1 cellular context compared by ENCODE assay signal in the genomic region with DNA sequence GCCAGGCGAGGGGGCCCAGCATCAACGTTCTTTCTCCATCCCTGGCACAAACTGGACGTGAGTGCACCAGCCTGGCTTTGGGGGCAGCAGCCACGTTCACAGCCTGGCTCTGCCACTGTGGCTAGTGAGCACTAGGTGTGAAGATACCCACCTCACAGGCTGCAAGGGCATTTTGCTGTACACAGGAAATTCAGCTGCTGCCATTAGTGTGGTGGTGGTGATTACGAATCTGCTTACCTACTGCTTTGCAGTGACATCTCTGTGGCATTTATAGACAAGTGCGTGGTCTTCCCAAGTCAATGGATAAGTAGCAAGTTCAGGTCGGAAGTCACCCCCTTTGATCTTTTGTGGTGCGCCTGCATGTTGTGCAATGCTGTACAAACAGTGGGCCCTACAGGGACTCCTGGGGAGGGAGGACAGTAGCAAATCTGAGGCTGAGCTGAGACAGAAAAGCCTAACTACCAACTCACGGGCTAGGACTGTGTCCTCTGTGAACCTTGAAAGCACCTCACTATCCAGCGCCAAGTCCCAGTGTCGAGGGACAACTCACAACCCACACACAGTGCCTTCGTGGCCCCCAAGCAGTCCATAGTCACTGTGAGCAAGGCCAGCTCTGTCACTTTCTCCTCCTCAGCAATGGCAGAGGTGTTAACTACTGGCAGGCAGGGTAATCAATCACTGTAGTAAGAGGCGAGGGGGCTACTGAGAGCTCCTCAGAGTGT.
TF ChIP-seq lines count a peak whose summit lies in the region.

No MANE protein-coding gene starts in this region.

TF ChIP-seq in HepG2, 621 proteins besides CTCF, POLR2A, EP300 and RAD21 (continued from another document and continues in another):
- TF ChIP-seq KLF13 (CRISPR knock-in tag; IDR thresholded peaks at IDR 0.05) (no peak), ZNF292 (CRISPR knock-in tag; IDR thresholded peaks at IDR 0.05; ENCODE audit: borderline replicate concordance, low read depth) (peak; percentile 80; the same call in 1 of the 2 replicates), FOXK1 (CRISPR knock-in tag; IDR thresholded peaks at IDR 0.05; ENCODE audit: borderline replicate concordance, low read depth) (peak; percentile 88; the same call in 1 of the 2 replicates), MAFF (IDR thresholded peaks at IDR 0.05; ENCODE audit: low read depth, low read length) (peak; percentile 27; the same call in 1 of the 2 replicates), ZBTB3 (CRISPR knock-in tag; IDR thresholded peaks at IDR 0.05; ENCODE audit: borderline replicate concordance, low read depth) (no peak), ZNF549 (CRISPR knock-in tag; IDR thresholded peaks at IDR 0.05) (no peak), ARID2 (CRISPR knock-in tag; IDR thresholded peaks at IDR 0.05; ENCODE audit: borderline replicate concordance) (no peak), ZNF883 (CRISPR knock-in tag; IDR thresholded peaks at IDR 0.05; ENCODE audit: not compliant biosample characterization) (no peak), POLR2AphosphoS5 (IDR thresholded peaks at IDR 0.05; ENCODE audit: low read depth, low read length) (no peak), ZNF20 (CRISPR knock-in tag; IDR thresholded peaks at IDR 0.05) (no peak), ZSCAN22 (CRISPR knock-in tag; IDR thresholded peaks at IDR 0.05) (no peak), HOXA5 (CRISPR knock-in tag; IDR thresholded peaks at IDR 0.05) (0 out of 2 replicates have a peak, but pooled peaks have one; percentile 63), PAX8 (CRISPR knock-in tag; IDR thresholded peaks at IDR 0.05; ENCODE audit: borderline replicate concordance) (no peak), ZBTB43 (CRISPR knock-in tag; conservative IDR thresholded peaks at IDR 0.05) (no peak), NFE2 (CRISPR knock-in tag; IDR thresholded peaks at IDR 0.05) (no peak), RFX5 (IDR thresholded peaks at IDR 0.05; ENCODE audit: low read depth, low read length) (no peak), ZBTB21 (CRISPR knock-in tag; IDR thresholded peaks at IDR 0.05) (no peak; the same call in 1 of the 2 replicates), POGZ (CRISPR knock-in tag; IDR thresholded peaks at IDR 0.05) (peak; percentile 92), HMGXB3 (CRISPR knock-in tag; IDR thresholded peaks at IDR 0.05; ENCODE audit: borderline replicate concordance) (peak; percentile 72; the same call in 1 of the 2 replicates), ZNF296 (CRISPR knock-in tag; conservative IDR thresholded peaks at IDR 0.05) (no peak), KLF6 (CRISPR knock-in tag; IDR thresholded peaks at IDR 0.05) (peak; percentile 72; the same call in 1 of the 2 replicates), ZFY (CRISPR knock-in tag; IDR thresholded peaks at IDR 0.05) (peak; percentile 41; the same call in 1 of the 2 replicates), FOSL1 (CRISPR knock-in tag; IDR thresholded peaks at IDR 0.05; ENCODE audit: borderline replicate concordance) (no peak), ZNF777 (CRISPR knock-in tag; IDR thresholded peaks at IDR 0.05) (no peak), ELF3 (CRISPR knock-in tag; IDR thresholded peaks at IDR 0.05) (peak; percentile 94), SP140L (CRISPR knock-in tag; IDR thresholded peaks at IDR 0.05; ENCODE audit: borderline replicate concordance) (no peak), GATAD2A (CRISPR knock-in tag; IDR thresholded peaks at IDR 0.05) (peak; percentile 98), NCOR1 (IDR thresholded peaks at IDR 0.05; ENCODE audit: borderline replicate concordance, low read length) (peak; percentile 71; the same call in 1 of the 2 replicates), DDIT3 (CRISPR knock-in tag; IDR thresholded peaks at IDR 0.05) (no peak), ZNF407 (CRISPR knock-in tag; IDR thresholded peaks at IDR 0.05; ENCODE audit: not compliant biosample characterization) (no peak), TAF15 (IDR thresholded peaks at IDR 0.05; ENCODE audit: low read depth, low read length, poor library complexity, severe bottlenecking) (no peak)
- TF ChIP-seq, protein P1, sequence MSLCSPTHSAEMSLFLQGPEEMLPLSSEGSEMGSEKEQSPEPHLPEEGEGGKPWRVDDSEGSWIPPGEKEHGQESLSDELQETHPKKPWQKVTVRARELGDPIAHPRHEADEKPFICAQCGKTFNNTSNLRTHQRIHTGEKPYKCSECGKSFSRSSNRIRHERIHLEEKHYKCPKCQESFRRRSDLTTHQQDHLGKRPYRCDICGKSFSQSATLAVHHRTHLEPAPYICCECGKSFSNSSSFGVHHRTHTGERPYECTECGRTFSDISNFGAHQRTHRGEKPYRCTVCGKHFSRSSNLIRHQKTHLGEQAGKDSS (CRISPR knock-in tag; IDR thresholded peaks at IDR 0.05; ENCODE audit: borderline replicate concordance, low read depth), result peak; percentile 63; the same call in 1 of the 2 replicates
- TF ChIP-seq, protein P2, sequence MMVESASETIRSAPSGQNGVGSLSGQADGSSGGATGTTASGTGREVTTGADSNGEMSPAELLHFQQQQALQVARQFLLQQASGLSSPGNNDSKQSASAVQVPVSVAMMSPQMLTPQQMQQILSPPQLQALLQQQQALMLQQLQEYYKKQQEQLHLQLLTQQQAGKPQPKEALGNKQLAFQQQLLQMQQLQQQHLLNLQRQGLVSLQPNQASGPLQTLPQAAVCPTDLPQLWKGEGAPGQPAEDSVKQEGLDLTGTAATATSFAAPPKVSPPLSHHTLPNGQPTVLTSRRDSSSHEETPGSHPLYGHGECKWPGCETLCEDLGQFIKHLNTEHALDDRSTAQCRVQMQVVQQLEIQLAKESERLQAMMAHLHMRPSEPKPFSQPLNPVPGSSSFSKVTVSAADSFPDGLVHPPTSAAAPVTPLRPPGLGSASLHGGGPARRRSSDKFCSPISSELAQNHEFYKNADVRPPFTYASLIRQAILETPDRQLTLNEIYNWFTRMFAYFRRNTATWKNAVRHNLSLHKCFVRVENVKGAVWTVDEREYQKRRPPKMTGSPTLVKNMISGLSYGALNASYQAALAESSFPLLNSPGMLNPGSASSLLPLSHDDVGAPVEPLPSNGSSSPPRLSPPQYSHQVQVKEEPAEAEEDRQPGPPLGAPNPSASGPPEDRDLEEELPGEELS (CRISPR knock-in tag; IDR thresholded peaks at IDR 0.05), result peak; percentile 96
- TF ChIP-seq, protein P3, sequence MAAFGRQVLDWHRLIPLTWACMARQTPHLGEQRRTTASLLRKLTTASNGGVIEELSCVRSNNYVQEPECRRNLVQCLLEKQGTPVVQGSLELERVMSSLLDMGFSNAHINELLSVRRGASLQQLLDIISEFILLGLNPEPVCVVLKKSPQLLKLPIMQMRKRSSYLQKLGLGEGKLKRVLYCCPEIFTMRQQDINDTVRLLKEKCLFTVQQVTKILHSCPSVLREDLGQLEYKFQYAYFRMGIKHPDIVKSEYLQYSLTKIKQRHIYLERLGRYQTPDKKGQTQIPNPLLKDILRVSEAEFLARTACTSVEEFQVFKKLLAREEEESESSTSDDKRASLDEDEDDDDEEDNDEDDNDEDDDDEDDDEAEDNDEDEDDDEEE (CRISPR knock-in tag; IDR thresholded peaks at IDR 0.05), result no peak; the same call in 1 of the 2 replicates
- TF ChIP-seq, protein P4, sequence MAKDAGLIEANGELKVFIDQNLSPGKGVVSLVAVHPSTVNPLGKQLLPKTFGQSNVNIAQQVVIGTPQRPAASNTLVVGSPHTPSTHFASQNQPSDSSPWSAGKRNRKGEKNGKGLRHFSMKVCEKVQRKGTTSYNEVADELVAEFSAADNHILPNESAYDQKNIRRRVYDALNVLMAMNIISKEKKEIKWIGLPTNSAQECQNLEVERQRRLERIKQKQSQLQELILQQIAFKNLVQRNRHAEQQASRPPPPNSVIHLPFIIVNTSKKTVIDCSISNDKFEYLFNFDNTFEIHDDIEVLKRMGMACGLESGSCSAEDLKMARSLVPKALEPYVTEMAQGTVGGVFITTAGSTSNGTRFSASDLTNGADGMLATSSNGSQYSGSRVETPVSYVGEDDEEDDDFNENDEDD (CRISPR knock-in tag; IDR thresholded peaks at IDR 0.05; ENCODE audit: borderline replicate concordance), result peak; percentile 27; the same call in 1 of the 2 replicates
